11 cellular contexts compared by ENCODE assay signal in the genomic region with DNA sequence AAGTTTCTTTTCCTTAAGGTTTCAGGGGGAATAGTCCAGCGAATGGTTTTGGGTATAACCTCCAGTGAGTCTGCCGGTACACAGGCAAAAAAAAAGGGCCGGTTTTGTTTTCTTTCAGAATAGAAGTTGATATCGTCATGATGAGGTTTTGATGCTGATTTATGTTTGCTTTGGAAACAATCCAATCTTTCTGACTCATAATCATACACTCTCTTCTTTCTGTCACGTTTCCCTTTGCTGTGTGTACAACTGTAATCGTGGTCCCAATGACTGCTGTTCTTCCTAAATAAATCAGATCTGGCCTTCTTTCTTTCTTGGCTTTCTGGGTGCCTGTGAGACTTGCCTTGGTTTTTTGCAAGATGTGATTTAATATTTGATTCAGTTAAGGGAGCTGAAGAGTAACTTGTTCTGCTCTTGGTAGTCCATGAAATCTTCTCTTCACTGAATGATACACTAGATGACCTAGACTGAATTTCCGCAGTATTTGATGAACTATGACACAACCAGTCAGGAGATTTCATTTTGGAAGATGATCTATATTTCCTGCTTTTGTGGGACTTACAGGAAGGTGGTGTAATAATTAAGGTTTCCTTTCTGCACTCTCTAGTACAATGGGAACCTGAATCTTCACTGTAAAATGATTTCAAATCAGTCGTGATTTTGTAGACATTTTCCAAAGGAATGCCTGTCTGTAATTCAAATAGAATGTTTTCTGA. TPM values are rescaled to one million over a fixed set of nuclear protein-coding genes. Genes with fewer than 3 reads are reported as not detected.
DNase-seq lines count a peak whose midpoint lies in the region; ATAC-seq and TF ChIP-seq lines count a peak whose summit lies in the region.
"Had no signal": no experiment of that assay in that cellular context is flagged by ENCODE, and none has a peak within 500 bp of the region (broad histone marks: within the 10 kb centered on the region; RNA-seq: fewer than 3 reads in every experiment).

No MANE protein-coding gene starts in this region.

- no peaks in the 10 kb centered on the region for H3K36me3 Mint-ChIP-seq in osteocyte (ENCODE audit: unreplicated experiment)

- peaks cover 6% of the 10 kb centered on the region for H3K27me3 Mint-ChIP-seq in osteocyte (ENCODE audit: unreplicated experiment)

- DNase-seq in NCI-H1436 (lab: John Stamatoyannopoulos, UW) (peak; percentile 8), NCI-H1436 treated with DMSO at 0.1 percent for 48 hours (lab: John Stamatoyannopoulos, UW) (no peak), NCI-H2171 (lab: John Stamatoyannopoulos, UW) (peak; percentile 19), choroid plexus epithelial cell (ENCODE audit: low read depth) (peak; percentile 87), osteocyte (ENCODE audit: extremely low spot score, unreplicated experiment) (no peak), GM03348 (ENCODE audit: low spot score) (no peak), NK-92 (lab: John Stamatoyannopoulos, UW; ENCODE audit: unreplicated experiment) (no peak)
- DNase-seq: Peyer's patch had no signal

- peak overlapping the region; percentile 12 for H3K4me3 ChIP-seq in choroid plexus epithelial cell (ENCODE audit: low read depth, low read length)
- H3K4me3 ChIP-seq: HAP-1, Peyer's patch, tibial nerve had no signal

- no peaks in the 10 kb centered on the region for H3K9me3 Mint-ChIP-seq in osteocyte (ENCODE audit: unreplicated experiment)

- TF ChIP-seq CTCF in choroid plexus epithelial cell (conservative IDR thresholded peaks at IDR 0.05; ENCODE audit: low read depth, low read length): peak; percentile 9
- TF ChIP-seq CTCF in osteocyte (IDR thresholded peaks at IDR 0.05): no peak

- no peak for ATAC-seq in HG02938 (IDR thresholded peaks at IDR 0.05; ENCODE audit: unreplicated experiment)

- peak overlapping the region; percentile 4 for H3K4me3 Mint-ChIP-seq in osteocyte (ENCODE audit: unreplicated experiment)

- peaks cover 11% of the 10 kb centered on the region for H3K4me1 Mint-ChIP-seq in osteocyte (ENCODE audit: unreplicated experiment)

- H3K27ac Mint-ChIP-seq in osteocyte (ENCODE audit: unreplicated experiment): peak overlapping the region; percentile 36

RNA-seq across cellular contexts. Expression of a gene that starts 34.9 kb away (rescaled TPM):
- total RNA-seq in osteocyte: not detected in 2 replicates
- total RNA-seq: Peyer's patch, tibial nerve had no signal

RNA-seq across cellular contexts. Expression of a gene that starts 43.9 kb away (rescaled TPM):
- 8.7 and 9.0 TPM in 2 replicates for total RNA-seq in osteocyte

Comparison
In these comparisons a context has a peak if more than half of its experiments do, and no peak if none do; other contexts are left out.
1. DNase-seq: peak in NCI-H1436 (single experiment), NCI-H2171 (single experiment) and choroid plexus epithelial cell (single experiment); none in NCI-H1436 treated with DMSO at 0.1 percent for 48 hours (single experiment), osteocyte (single experiment), GM03348 (single experiment) and NK-92 (single experiment).